ENCODE assay signal across 29 cellular contexts in the genomic region with DNA sequence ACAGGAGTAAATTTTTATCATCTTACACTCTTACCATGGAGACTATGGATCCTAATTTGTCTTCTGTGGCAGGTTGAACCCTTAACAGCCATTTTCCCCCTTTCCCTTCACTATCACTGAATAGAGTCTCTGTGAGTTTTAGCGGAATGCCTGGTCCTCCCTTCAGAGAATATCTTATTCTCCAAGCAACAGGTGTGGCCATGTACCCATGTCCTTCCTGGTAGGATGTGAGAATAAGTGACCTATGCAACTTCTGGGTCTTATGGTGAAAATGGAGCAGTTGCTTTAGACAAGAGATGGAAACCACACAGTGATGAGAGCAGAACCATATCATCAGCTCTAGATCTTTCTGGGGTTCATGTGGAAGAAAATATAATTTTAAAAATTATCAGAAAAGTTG.
DNase-seq lines count a peak whose midpoint lies in the region; ATAC-seq and TF ChIP-seq lines count a peak whose summit lies in the region.
"Had no signal": no experiment of that assay in that cellular context is flagged by ENCODE, and none has a peak within 500 bp of the region (broad histone marks: within the 10 kb centered on the region; RNA-seq: fewer than 3 reads in every experiment).

No MANE protein-coding gene starts in this region.

- H3K4me3 ChIP-seq in HEK293 (ENCODE audit: low read depth, low read length), result no peak overlapping the region
- no peak overlapping the region for H3K4me3 ChIP-seq in neutrophil (ENCODE audit: low read depth in 1 of 2, low read length in 1 of 2)
- H3K4me3 ChIP-seq: A549; BLaER1; BLaER1 treated with 17β-estradiol and CSF1 and Interleukin-3, amounts not matched to agents 10 nM and 100 nM had no signal

- POLR2A ChIA-PET in HEK293 (lab: Yijun Ruan, JAX), result no interaction called here

- H3K27ac ChIP-seq in HEK293 (ENCODE audit: extremely low read depth, low read depth, low read length) (no peak overlapping the region), neutrophil (peak overlapping the region; percentile 3)
- H3K27ac ChIP-seq: 22Rv1; A549; BLaER1; BLaER1 treated with 17β-estradiol and CSF1 and Interleukin-3, amounts not matched to agents 10 nM and 100 nM; C4-2B had no signal

- DNase-seq in cerebellar cortex (ENCODE audit: low spot score), result no peak
- DNase-seq: 8988T; ACHN; AML-193; BE2C; C1 segment of cervical spinal cord; Caco-2; Calu3; CD4-positive, alpha-beta memory T cell; CD4-positive, alpha-beta T cell; CD4-positive, CD25-positive, alpha-beta regulatory T cell; CD8-positive, alpha-beta memory T cell; CD8-positive, alpha-beta T cell; COR-L47; DMS 273 treated with DMSO at 0.1 percent for 48 hours; DMS153; DMS53; DMS79; DMS79 treated with DMSO at 0.1 percent for 48 hours; DND-41; EL had no signal

- H3K36me3 ChIP-seq in HEK293 (ENCODE audit: control insufficient read depth in 2 of 2, insufficient read depth in 1 of 2, low read length in 2 of 2) (no peaks in the 10 kb centered on the region), neutrophil (no peaks in the 10 kb centered on the region)
- H3K36me3 ChIP-seq: BE2C, BLaER1 had no signal

- ATAC-seq in GM18519 (IDR thresholded peaks at IDR 0.05; ENCODE audit: low FRiP score, unreplicated experiment), result no peak
- ATAC-seq: A549; CD8-positive, alpha-beta T cell had no signal

- H3K4me1 ChIP-seq in HEK293 (ENCODE audit: control insufficient read depth, insufficient read depth, low read length) (no peaks in the 10 kb centered on the region), neutrophil (ENCODE audit: control insufficient read depth in 1 of 2, insufficient read depth in 1 of 2, low read depth in 1 of 2, low read length in 1 of 2) (peaks cover 18 to 26% of the 10 kb centered on the region in 2 experiments)
- H3K4me1 ChIP-seq: A549, BE2C, BLaER1, Caco-2 had no signal

- H3K27me3 ChIP-seq in neutrophil, result no peaks in the 10 kb centered on the region
- H3K27me3 ChIP-seq: BE2C; BLaER1; BLaER1 treated with 17β-estradiol and CSF1 and Interleukin-3, amounts not matched to agents 10 nM and 100 nM had no signal

- CTCF ChIA-PET in HEK293 (lab: Yijun Ruan, JAX), result no interaction called here

- no peaks in the 10 kb centered on the region for H3K9me3 ChIP-seq in HEK293 (ENCODE audit: control insufficient read depth, insufficient read depth, low read depth, low read length)
- no peaks in the 10 kb centered on the region for H3K9me3 ChIP-seq in neutrophil
- H3K9me3 ChIP-seq: BE2C had no signal

- no peak for TF ChIP-seq CTCF in HEK293 (tag by site-specific recombination; IDR thresholded peaks at IDR 0.05)
- no peak for TF ChIP-seq CTCF in neutrophil (IDR thresholded peaks at IDR 0.05)

TF ChIP-seq in HEK293, 187 proteins besides CTCF, POLR2A, EP300 and RAD21:
- TF ChIP-seq SCRT2 (tag by site-specific recombination; IDR thresholded peaks at IDR 0.05) (peak; percentile 80), SCRT1 (tag by site-specific recombination; IDR thresholded peaks at IDR 0.05; ENCODE audit: borderline replicate concordance) (0 out of 2 replicates have a peak, but pooled peaks have one; percentile 52)
- TF ChIP-seq, protein P1, sequence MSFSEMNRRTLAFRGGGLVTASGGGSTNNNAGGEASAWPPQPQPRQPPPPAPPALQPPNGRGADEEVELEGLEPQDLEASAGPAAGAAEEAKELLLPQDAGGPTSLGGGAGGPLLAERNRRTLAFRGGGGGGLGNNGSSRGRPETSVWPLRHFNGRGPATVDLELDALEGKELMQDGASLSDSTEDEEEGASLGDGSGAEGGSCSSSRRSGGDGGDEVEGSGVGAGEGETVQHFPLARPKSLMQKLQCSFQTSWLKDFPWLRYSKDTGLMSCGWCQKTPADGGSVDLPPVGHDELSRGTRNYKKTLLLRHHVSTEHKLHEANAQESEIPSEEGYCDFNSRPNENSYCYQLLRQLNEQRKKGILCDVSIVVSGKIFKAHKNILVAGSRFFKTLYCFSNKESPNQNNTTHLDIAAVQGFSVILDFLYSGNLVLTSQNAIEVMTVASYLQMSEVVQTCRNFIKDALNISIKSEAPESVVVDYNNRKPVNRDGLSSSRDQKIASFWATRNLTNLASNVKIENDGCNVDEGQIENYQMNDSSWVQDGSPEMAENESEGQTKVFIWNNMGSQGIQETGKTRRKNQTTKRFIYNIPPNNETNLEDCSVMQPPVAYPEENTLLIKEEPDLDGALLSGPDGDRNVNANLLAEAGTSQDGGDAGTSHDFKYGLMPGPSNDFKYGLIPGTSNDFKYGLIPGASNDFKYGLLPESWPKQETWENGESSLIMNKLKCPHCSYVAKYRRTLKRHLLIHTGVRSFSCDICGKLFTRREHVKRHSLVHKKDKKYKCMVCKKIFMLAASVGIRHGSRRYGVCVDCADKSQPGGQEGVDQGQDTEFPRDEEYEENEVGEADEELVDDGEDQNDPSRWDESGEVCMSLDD (tag by site-specific recombination; IDR thresholded peaks at IDR 0.05), result no peak
